ENCODE assay signal across 20 cellular contexts in genomic region chr1:115363171-115363570, GRCh38. TPM values are rescaled to one million over a fixed set of nuclear protein-coding genes. Genes with fewer than 3 reads are reported as not detected.
A peak's percentile ranks its signal among the peaks of the same experiment; 100 is the strongest.
DNase-seq lines count a peak whose midpoint lies in the region; ATAC-seq and TF ChIP-seq lines count a peak whose summit lies in the region.
"Had no signal": no experiment of that assay in that cellular context is flagged by ENCODE, and none has a peak within 500 bp of the region (broad histone marks: within the 10 kb centered on the region; RNA-seq: fewer than 3 reads in every experiment).

No MANE protein-coding gene starts in this region.

- DNase-seq in left ventricle myocardium inferior (no peak), left ventricle myocardium superior (no peak), MM.1S (peak; percentile 65), ascending aorta (ENCODE audit: low spot score in 2 of 2) (no peak), vagina (ENCODE audit: extremely low spot score in 2 of 2) (no peak), SHP77 (lab: John Stamatoyannopoulos, UW) (no peak)
- DNase-seq in CD4-positive, alpha-beta T cell: no peak
- DNase-seq: DMS79 treated with DMSO at 0.1 percent for 48 hours; Karpas-422; NCI-H1048; NCI-H1417 treated with DMSO at 0.1 percent for 48 hours; NCI-H187; NCI-H2107; NCI-H69; NK-92 treated with Interleukin-12 subunit alpha and Interleukin-12 subunit beta, amount 100 ng/mL, for 24 hours; Peyer's patch had no signal

- peaks cover 44% of the 10 kb centered on the region for H3K4me1 ChIP-seq in left ventricle myocardium inferior
- peaks cover 5% of the 10 kb centered on the region for H3K4me1 ChIP-seq in MM.1S (ENCODE audit: low read length)
- peaks cover 2 to 10% of the 10 kb centered on the region in 2 donors for H3K4me1 ChIP-seq in ascending aorta
- H3K4me1 ChIP-seq in vagina: peaks cover 36% of the 10 kb centered on the region
- H3K4me1 ChIP-seq: Peyer's patch had no signal

- no peak overlapping the region for H2AFZ ChIP-seq in MM.1S (ENCODE audit: low read length)

- H3K4me3 Mint-ChIP-seq in CD4-positive, alpha-beta T cell: no peak overlapping the region
- H3K4me3 Mint-ChIP-seq: B cell had no signal

- no peaks in the 10 kb centered on the region for H4K20me1 ChIP-seq in MM.1S (ENCODE audit: insufficient read depth, low read length)

- H3K36me3 ChIP-seq in left ventricle myocardium inferior: no peaks in the 10 kb centered on the region
- no peaks in the 10 kb centered on the region for H3K36me3 ChIP-seq in MM.1S (replicated peaks; ENCODE audit: insufficient read depth, low read length)
- H3K36me3 ChIP-seq in ascending aorta: no peaks in the 10 kb centered on the region
- no peaks in the 10 kb centered on the region for H3K36me3 ChIP-seq in vagina
- H3K36me3 ChIP-seq: Peyer's patch had no signal

- no peaks in the 10 kb centered on the region for H3K27me3 Mint-ChIP-seq in CD4-positive, alpha-beta T cell

- peak overlapping the region; percentile 88 for H3K27ac ChIP-seq in left ventricle myocardium inferior (replicated peaks)
- H3K27ac ChIP-seq in MM.1S (ENCODE audit: low read length): no peak overlapping the region
- peak overlapping the region; percentile 62 to 79 for H3K27ac ChIP-seq in ascending aorta
- peak overlapping the region; percentile 76 for H3K27ac ChIP-seq in vagina
- H3K27ac ChIP-seq in CD4-positive, alpha-beta T cell (ENCODE audit: low read depth, low read length): no peak overlapping the region
- H3K27ac ChIP-seq: Peyer's patch had no signal

- no peak for ATAC-seq in left ventricle myocardium superior
- ATAC-seq in CD4-positive, alpha-beta T cell (ENCODE audit: poor library complexity): no peak
- no peak for ATAC-seq in GM21367 (IDR thresholded peaks at IDR 0.05; ENCODE audit: unreplicated experiment)
- ATAC-seq: HCT116 had no signal

- H3K9me3 ChIP-seq in left ventricle myocardium inferior (replicated peaks): no peaks in the 10 kb centered on the region
- no peaks in the 10 kb centered on the region for H3K9me3 ChIP-seq in MM.1S (replicated peaks; ENCODE audit: insufficient read depth, low read length)
- no peaks in the 10 kb centered on the region for H3K9me3 ChIP-seq in ascending aorta
- H3K9me3 ChIP-seq in vagina: no peaks in the 10 kb centered on the region
- H3K9me3 ChIP-seq in CD4-positive, alpha-beta T cell (ENCODE audit: control insufficient read depth, low read length): no peaks in the 10 kb centered on the region
- H3K9me3 ChIP-seq: Peyer's patch had no signal

- no peak overlapping the region for H3K9ac ChIP-seq in MM.1S (ENCODE audit: low read length)

- H3F3A ChIP-seq in MM.1S (ENCODE audit: insufficient read depth, low read length): no peaks in the 10 kb centered on the region

- intact Hi-C loops in left ventricle myocardium inferior (cut with micrococcal nuclease) (no loop called here), left ventricle myocardium superior (cut with micrococcal nuclease) (no loop called here), ascending aorta (cut with DNase I) (no loop called here), vagina (cut with DNase I) (no loop called here)
- intact Hi-C loops in CD4-positive, alpha-beta T cell (cut with DNase I, micrococcal nuclease): no loop called here

- H3K4me1 Mint-ChIP-seq in CD4-positive, alpha-beta T cell (ENCODE audit: low read depth): no peaks in the 10 kb centered on the region
- H3K4me1 Mint-ChIP-seq: B cell had no signal

- TF ChIP-seq POLR2A in vagina (IDR thresholded peaks at IDR 0.05): no peak

- POLR2A ChIA-PET in CD4-positive, alpha-beta T cell (lab: Charles Lee): no interaction called here

- no peak overlapping the region for H3K4me3 ChIP-seq in left ventricle myocardium inferior
- no peak overlapping the region for H3K4me3 ChIP-seq in MM.1S (ENCODE audit: low read length)
- H3K4me3 ChIP-seq in ascending aorta: no peak overlapping the region
- no peak overlapping the region for H3K4me3 ChIP-seq in vagina
- H3K4me3 ChIP-seq: Peyer's patch had no signal

- H3K27ac Mint-ChIP-seq in CD4-positive, alpha-beta T cell: no peak overlapping the region
- H3K27ac Mint-ChIP-seq: B cell had no signal

- no peaks in the 10 kb centered on the region for H3K9me2 ChIP-seq in MM.1S (replicated peaks; ENCODE audit: insufficient read depth, low read length)

- H3K4me2 ChIP-seq in MM.1S (ENCODE audit: low read depth, low read length): no peak overlapping the region

- peaks cover 5% of the 10 kb centered on the region for H3K9me3 Mint-ChIP-seq in CD4-positive, alpha-beta T cell

- CTCF ChIA-PET in CD4-positive, alpha-beta T cell (lab: Charles Lee): no interaction called here

- TF ChIP-seq CTCF in left ventricle myocardium inferior (IDR thresholded peaks at IDR 0.05; ENCODE audit: borderline replicate concordance) (no peak), MM.1S (IDR thresholded peaks at IDR 0.05; ENCODE audit: low read length) (no peak), ascending aorta (IDR thresholded peaks at IDR 0.05) (no peak), vagina (IDR thresholded peaks at IDR 0.05) (no peak)
- TF ChIP-seq CTCF in CD4-positive, alpha-beta T cell (IDR thresholded peaks at IDR 0.05): no peak

- H3K36me3 Mint-ChIP-seq in CD4-positive, alpha-beta T cell (ENCODE audit: low read depth): no peaks in the 10 kb centered on the region

- no peaks in the 10 kb centered on the region for H3K27me3 ChIP-seq in left ventricle myocardium inferior (ENCODE audit: low read depth)
- H3K27me3 ChIP-seq in MM.1S (replicated peaks; ENCODE audit: insufficient read depth, low read length): no peaks in the 10 kb centered on the region
- no peaks in the 10 kb centered on the region for H3K27me3 ChIP-seq in ascending aorta
- no peaks in the 10 kb centered on the region for H3K27me3 ChIP-seq in vagina
- H3K27me3 ChIP-seq in CD4-positive, alpha-beta T cell (ENCODE audit: control insufficient read depth, insufficient read depth, low read length): no peaks in the 10 kb centered on the region
- H3K27me3 ChIP-seq: Peyer's patch had no signal

- H3K79me2 ChIP-seq in MM.1S (ENCODE audit: low read length): no peaks in the 10 kb centered on the region

RNA-seq across cellular contexts. Expression of gene NGF, which starts 25.1 kb away (rescaled TPM):
- 5.3 TPM for total RNA-seq in left ventricle myocardium inferior
- 3.2 TPM for total RNA-seq in left ventricle myocardium superior
- total RNA-seq in ascending aorta: 2.1 TPM
- total RNA-seq in vagina: 2.7 TPM
- not detected for total RNA-seq in CD4-positive, alpha-beta T cell
- total RNA-seq: B cell, H1, Peyer's patch had no signal

Comparison
In these comparisons a context has a peak if more than half of its experiments do, and no peak if none do; other contexts are left out.
1. H3K27ac ChIP-seq: peak in left ventricle myocardium inferior (single experiment), ascending aorta (2 of 2) and vagina (single experiment); none in MM.1S (single experiment) and CD4-positive, alpha-beta T cell (single experiment).